ENCODE assay signal across 15 cellular contexts in the genomic region with DNA sequence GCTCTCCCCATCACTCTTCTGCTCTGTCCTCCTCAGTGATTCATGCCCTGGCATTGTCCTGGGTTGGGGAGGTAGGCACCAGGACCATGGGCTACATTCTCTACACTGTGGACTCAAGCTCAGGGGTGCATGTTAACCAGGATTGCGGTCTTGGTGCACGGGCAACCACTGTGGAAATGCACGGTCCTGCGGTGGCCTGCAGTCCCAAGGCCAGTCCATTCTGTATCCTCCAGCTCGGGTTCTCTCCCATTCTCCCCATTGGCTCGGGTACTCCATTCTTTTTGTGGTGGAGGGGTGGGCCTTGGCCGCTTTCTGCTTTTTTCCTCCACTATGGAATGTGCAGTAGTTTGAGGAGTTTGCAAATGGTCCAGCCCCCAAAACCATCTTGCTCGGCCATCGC.
"Had no signal": no experiment of that assay in that cellular context is flagged by ENCODE, and none has a peak within 500 bp of the region (broad histone marks: within the 10 kb centered on the region; RNA-seq: fewer than 3 reads in every experiment).

No MANE protein-coding gene starts in this region.

- H3K4me3 Mint-ChIP-seq: immature natural killer cell, naive B cell had no signal

- H3K27ac Mint-ChIP-seq: immature natural killer cell had no signal

- H3K36me3 Mint-ChIP-seq: immature natural killer cell had no signal

- H3K4me1 Mint-ChIP-seq: immature natural killer cell, naive B cell had no signal

- DNase-seq: dermis blood vessel endothelial cell; dorsolateral prefrontal cortex; effector CD4-positive, alpha-beta T cell; effector memory CD4-positive, alpha-beta T cell; foreskin keratinocyte; heart left ventricle; hypothalamus; immature natural killer cell; left cardiac atrium; left lung; left ventricle myocardium superior; lower lobe of right lung; mesenchymal stem cell; mucosa of descending colon; naive B cell had no signal
